ENCODE assay signal across 16 cellular contexts in the genomic region with DNA sequence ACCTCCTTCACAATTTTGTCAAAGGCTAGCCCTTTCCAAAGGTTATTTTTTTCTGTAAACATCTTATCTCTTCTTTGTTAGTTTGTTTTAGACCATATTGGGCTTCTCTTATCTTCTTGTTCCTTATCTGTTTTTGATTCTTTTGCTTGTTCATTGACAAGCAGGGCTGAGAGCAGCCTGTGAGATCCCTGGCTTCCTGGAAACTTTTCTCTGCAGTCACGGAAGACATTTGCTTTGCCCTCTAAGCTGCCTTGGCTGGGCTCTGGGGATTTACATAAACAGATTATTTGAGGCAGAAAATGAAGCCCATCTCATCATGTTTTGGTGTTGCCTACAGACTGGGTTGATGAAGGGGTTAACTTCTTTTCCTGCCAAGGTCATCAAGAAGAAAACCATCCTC.
DNase-seq lines count a peak whose midpoint lies in the region; ATAC-seq, FAIRE-seq and TF ChIP-seq lines count a peak whose summit lies in the region.
"Had no signal": no experiment of that assay in that cellular context is flagged by ENCODE, and none has a peak within 500 bp of the region (broad histone marks: within the 10 kb centered on the region; RNA-seq: fewer than 3 reads in every experiment).

No MANE protein-coding gene starts in this region.

- no peaks in the 10 kb centered on the region for H3K36me3 Mint-ChIP-seq in neural progenitor cell
- H3K36me3 Mint-ChIP-seq: CD4-positive, CD25-positive, alpha-beta regulatory T cell had no signal

- H3K18ac ChIP-seq in neuronal stem cell (ENCODE audit: low read length): no peak overlapping the region

- H3K36me3 ChIP-seq in hepatocyte (replicated peaks; ENCODE audit: insufficient read depth, low read depth) (no peaks in the 10 kb centered on the region), neural progenitor cell (no peaks in the 10 kb centered on the region), smooth muscle cell (ENCODE audit: low read depth) (no peaks in the 10 kb centered on the region), neuronal stem cell (replicated peaks in 1 of 2; ENCODE audit: control insufficient read depth in 2 of 2, insufficient read depth in 2 of 2, low read length in 2 of 2) (no peaks in the 10 kb centered on the region), HepG2 (replicated peaks in 1 of 2; ENCODE audit: control insufficient read depth in 1 of 2, insufficient read depth in 2 of 2, low read length in 2 of 2) (no peaks in the 10 kb centered on the region)
- H3K36me3 ChIP-seq: BLaER1 treated with 17β-estradiol and CSF1 and Interleukin-3, amounts not matched to agents 10 nM and 100 nM; HAP-1 had no signal

- H3K9ac ChIP-seq in neural progenitor cell: no peak overlapping the region
- H3K9ac ChIP-seq in smooth muscle cell (ENCODE audit: low read depth): no peak overlapping the region
- H3K9ac ChIP-seq in neuronal stem cell (ENCODE audit: low read depth, low read length, poor library complexity): no peak overlapping the region
- H3K9ac ChIP-seq in HepG2 (ENCODE audit: insufficient read depth, low read depth, low read length): no peak overlapping the region
- H3K9ac ChIP-seq: BLaER1 treated with 17β-estradiol and CSF1 and Interleukin-3, amounts not matched to agents 10 nM and 100 nM had no signal

- no peaks in the 10 kb centered on the region for H3F3A ChIP-seq in neural progenitor cell (ENCODE audit: low read depth)
- H3F3A ChIP-seq in smooth muscle cell (ENCODE audit: low read depth): no peaks in the 10 kb centered on the region

- intact Hi-C loops in HepG2 (cut with micrococcal nuclease; ENCODE audit: unreplicated experiment): no loop called here

- no peak overlapping the region for H3K4ac ChIP-seq in neuronal stem cell (ENCODE audit: low read length)

- no peaks in the 10 kb centered on the region for H3K9me2 ChIP-seq in hepatocyte (replicated peaks; ENCODE audit: insufficient read depth)

- H3K79me2 ChIP-seq in hepatocyte (no peaks in the 10 kb centered on the region), neural progenitor cell (ENCODE audit: low read depth) (no peaks in the 10 kb centered on the region), smooth muscle cell (ENCODE audit: low read depth) (no peaks in the 10 kb centered on the region), HepG2 (ENCODE audit: insufficient read depth, low read length) (no peaks in the 10 kb centered on the region)

- TF ChIP-seq RAD21 in HepG2 (CRISPR knock-in tag; IDR thresholded peaks at IDR 0.05): no peak

- TF ChIP-seq CTCF in D721Med (IDR thresholded peaks at IDR 0.05; ENCODE audit: insufficient read depth, missing control alignments): no peak
- TF ChIP-seq CTCF in hepatocyte (IDR thresholded peaks at IDR 0.05; ENCODE audit: poor library complexity): no peak
- TF ChIP-seq CTCF in neural progenitor cell (IDR thresholded peaks at IDR 0.05): no peak
- TF ChIP-seq CTCF in smooth muscle cell (IDR thresholded peaks at IDR 0.05; ENCODE audit: borderline replicate concordance, insufficient read depth, poor library complexity, severe bottlenecking): no peak
- TF ChIP-seq CTCF in HepG2 (CRISPR knock-in tag; IDR thresholded peaks at IDR 0.05): no peak

- H3K9me3 ChIP-seq in hepatocyte (ENCODE audit: low read depth) (no peaks in the 10 kb centered on the region), neural progenitor cell (ENCODE audit: low read depth) (no peaks in the 10 kb centered on the region), smooth muscle cell (replicated peaks; ENCODE audit: low read depth) (no peaks in the 10 kb centered on the region), neuronal stem cell (replicated peaks in 1 of 2; ENCODE audit: control insufficient read depth in 2 of 2, insufficient read depth in 1 of 2, low read depth in 1 of 2, low read length in 2 of 2) (no peaks in the 10 kb centered on the region), HepG2 (ENCODE audit: low read length) (no peaks in the 10 kb centered on the region)
- H3K9me3 ChIP-seq: BLaER1 treated with 17β-estradiol and CSF1 and Interleukin-3, amounts not matched to agents 10 nM and 100 nM; HAP-1 had no signal

- H3K23ac ChIP-seq in neuronal stem cell (ENCODE audit: low read depth, low read length, poor library complexity): no peak overlapping the region

- in situ Hi-C loops in HepG2 (cut with HindIII; ENCODE audit: extremely low pct_ligation_motif_present, low pct_unique_long_range_greater_than_20kb): no loop called here

- H4K91ac ChIP-seq in neuronal stem cell (ENCODE audit: low read depth, low read length, poor library complexity): no peak overlapping the region

- H3K4me1 Mint-ChIP-seq in neural progenitor cell: no peaks in the 10 kb centered on the region
- H3K4me1 Mint-ChIP-seq: CD4-positive, CD25-positive, alpha-beta regulatory T cell had no signal

- DNase-seq in D721Med (ENCODE audit: insufficient read length, low spot score) (no peak), hepatocyte (ENCODE audit: low spot score) (peak; percentile 44), neural progenitor cell (ENCODE audit: low spot score) (peak; percentile 11), smooth muscle cell (lab: John Stamatoyannopoulos, UW; ENCODE audit: unreplicated experiment) (no peak), neuronal stem cell (ENCODE audit: low spot score) (no peak), HepG2 (ENCODE audit: low spot score) (no peak)
- DNase-seq: ACHN; Calu3; CD4-positive, CD25-positive, alpha-beta regulatory T cell; DMS79; GOT3 had no signal

- no TSS peak for BruUV-seq in HepG2 (replicated peaks; lab: Mats Ljungman, UMichigan)

- H2BK12ac ChIP-seq in neuronal stem cell (ENCODE audit: low read length): no peak overlapping the region

- FAIRE-seq in D721Med (lab: Jason Lieb, UNC) (peak; percentile 32), HepG2 (lab: Jason Lieb, UNC) (no peak)
- FAIRE-seq: G401.6, GM19239 had no signal

- H3K27me3 ChIP-seq in hepatocyte: no peaks in the 10 kb centered on the region
- no peaks in the 10 kb centered on the region for H3K27me3 ChIP-seq in neural progenitor cell
- H3K27me3 ChIP-seq in smooth muscle cell (ENCODE audit: low read depth): no peaks in the 10 kb centered on the region
- peaks cover 0 to 10% (median 0%) of the 10 kb centered on the region in 3 experiments for H3K27me3 ChIP-seq in neuronal stem cell (ENCODE audit: control insufficient read depth in 3 of 3, insufficient read depth in 3 of 3, low read depth in 1 of 3, low read length in 3 of 3)
- no peaks in the 10 kb centered on the region for H3K27me3 ChIP-seq in HepG2 (ENCODE audit: control insufficient read depth in 1 of 2, insufficient read depth in 2 of 2, low read length in 2 of 2)

- H2AFZ ChIP-seq in hepatocyte: peak overlapping the region; percentile 15
- H2AFZ ChIP-seq in neural progenitor cell (replicated peaks): no peak overlapping the region
- peak overlapping the region; percentile 75 for H2AFZ ChIP-seq in smooth muscle cell (ENCODE audit: low read depth)
- no peak overlapping the region for H2AFZ ChIP-seq in neuronal stem cell (ENCODE audit: low read length)
- H2AFZ ChIP-seq in HepG2 (ENCODE audit: low read length): no peak overlapping the region

- WGBS in hepatocyte (ENCODE audit: low lambda C conversion rate, missing lambda C conversion rate): 14% methylated on average over 1 of the region's 1 CpG
- whole genome bisulfite sequencing in smooth muscle cell (ENCODE audit: low lambda C conversion rate): 25% methylated on average over 1 of the region's 1 CpG
- WGBS in neuronal stem cell (ENCODE audit: extremely low coverage in 2 of 2, insufficient read length in 2 of 2, insufficient replicate concordance in 1 of 2), 2 donors: no CpG with 5 or more reads among the region's 1 CpG
- WGBS in HepG2 (ENCODE audit: low lambda C conversion rate): 0% methylated on average over 1 of the region's 1 CpG

- POLR2A ChIA-PET in HepG2 (lab: Yijun Ruan, JAX): no interaction called here

- H3K4me1 ChIP-seq in hepatocyte (ENCODE audit: insufficient read depth) (peaks cover 3% of the 10 kb centered on the region), neural progenitor cell (no peaks in the 10 kb centered on the region), smooth muscle cell (ENCODE audit: low read depth) (no peaks in the 10 kb centered on the region), neuronal stem cell (ENCODE audit: control insufficient read depth in 2 of 2, insufficient read depth in 1 of 2, low read depth in 1 of 2, low read length in 2 of 2) (no peaks in the 10 kb centered on the region), HepG2 (ENCODE audit: insufficient read depth, low read length) (no peaks in the 10 kb centered on the region)
- H3K4me1 ChIP-seq: BLaER1 treated with 17β-estradiol and CSF1 and Interleukin-3, amounts not matched to agents 10 nM and 100 nM had no signal

- H3K27me3 Mint-ChIP-seq in neural progenitor cell (ENCODE audit: insufficient read depth, low read depth): no peaks in the 10 kb centered on the region
- H3K27me3 Mint-ChIP-seq: CD4-positive, CD25-positive, alpha-beta regulatory T cell had no signal

- CTCF ChIA-PET in HepG2 (lab: Yijun Ruan, JAX; ENCODE audit: low intra/inter-chr PET ratio, low total read pairs): no interaction called here

- no peaks in the 10 kb centered on the region for H3K9me3 Mint-ChIP-seq in neural progenitor cell

- no peak overlapping the region for H2AK5ac ChIP-seq in neuronal stem cell (ENCODE audit: low read depth, low read length)

- H3K27ac Mint-ChIP-seq in neural progenitor cell: no peak overlapping the region
- H3K27ac Mint-ChIP-seq: CD4-positive, CD25-positive, alpha-beta regulatory T cell had no signal

- no peak overlapping the region for H3K14ac ChIP-seq in neuronal stem cell (ENCODE audit: low read length)

- TF ChIP-seq EP300 in HepG2 (IDR thresholded peaks at IDR 0.05; ENCODE audit: low read depth in 2 of 2, low read length in 2 of 2) (no peak), HepG2 (CRISPR knock-in tag; IDR thresholded peaks at IDR 0.05; ENCODE audit: borderline replicate concordance) (no peak)

- no peak overlapping the region for H3K4me3 Mint-ChIP-seq in neural progenitor cell
- H3K4me3 Mint-ChIP-seq: CD4-positive, CD25-positive, alpha-beta regulatory T cell had no signal

- H3K4me3 ChIP-seq in hepatocyte: no peak overlapping the region
- H3K4me3 ChIP-seq in neural progenitor cell: no peak overlapping the region
- peak overlapping the region; percentile 4 for H3K4me3 ChIP-seq in smooth muscle cell
- H3K4me3 ChIP-seq in neuronal stem cell (ENCODE audit: low read length in 2 of 2): no peak overlapping the region
- H3K4me3 ChIP-seq in HepG2 (replicated peaks in 1 of 3; ENCODE audit: insufficient read depth in 1 of 3, low read depth in 2 of 3, low read length in 3 of 3): no peak overlapping the region
- H3K4me3 ChIP-seq: BLaER1 treated with 17β-estradiol and CSF1 and Interleukin-3, amounts not matched to agents 10 nM and 100 nM; HAP-1 had no signal

- no peak overlapping the region for H2BK5ac ChIP-seq in neuronal stem cell (ENCODE audit: low read length)

- ATAC-seq in HepG2 (no peak), HG03432 (IDR thresholded peaks at IDR 0.05; ENCODE audit: unreplicated experiment) (no peak)

- no peak overlapping the region for H2BK120ac ChIP-seq in neuronal stem cell (ENCODE audit: low read depth, low read length)

- no peak overlapping the region for H2BK15ac ChIP-seq in neuronal stem cell (ENCODE audit: low read length)

- H3K27ac ChIP-seq in hepatocyte: peak overlapping the region; percentile 49
- H3K27ac ChIP-seq in neural progenitor cell: no peak overlapping the region
- no peak overlapping the region for H3K27ac ChIP-seq in smooth muscle cell (ENCODE audit: low read depth)
- no peak overlapping the region for H3K27ac ChIP-seq in neuronal stem cell (replicated peaks; ENCODE audit: low read length)
- H3K27ac ChIP-seq in HepG2 (ENCODE audit: extremely low read length, insufficient read depth, low read length): no peak overlapping the region
- H3K27ac ChIP-seq: BLaER1 treated with 17β-estradiol and CSF1 and Interleukin-3, amounts not matched to agents 10 nM and 100 nM had no signal

- H4K8ac ChIP-seq in neuronal stem cell (ENCODE audit: low read depth, low read length): no peak overlapping the region

- no peaks in the 10 kb centered on the region for H4K20me1 ChIP-seq in hepatocyte (ENCODE audit: insufficient read depth, poor library complexity, severe bottlenecking)
- no peaks in the 10 kb centered on the region for H4K20me1 ChIP-seq in neural progenitor cell (ENCODE audit: low read depth)
- no peaks in the 10 kb centered on the region for H4K20me1 ChIP-seq in smooth muscle cell (ENCODE audit: low read depth)
- no peaks in the 10 kb centered on the region for H4K20me1 ChIP-seq in HepG2 (ENCODE audit: insufficient read depth, low read length)
- H4K20me1 ChIP-seq: BLaER1 treated with 17β-estradiol and CSF1 and Interleukin-3, amounts not matched to agents 10 nM and 100 nM had no signal

- TF ChIP-seq POLR2A in HepG2 (IDR thresholded peaks at IDR 0.05; ENCODE audit: insufficient read depth in 1 of 2, low read depth in 2 of 2, low read length in 2 of 2): no peak

- H3K4me2 ChIP-seq in hepatocyte (peak overlapping the region; percentile 54), neural progenitor cell (no peak overlapping the region), smooth muscle cell (peak overlapping the region; percentile 56), neuronal stem cell (ENCODE audit: insufficient read depth, low read length, poor library complexity, severe bottlenecking) (no peak overlapping the region), HepG2 (ENCODE audit: low read depth, low read length) (no peak overlapping the region)
- H3K4me2 ChIP-seq: BLaER1 treated with 17β-estradiol and CSF1 and Interleukin-3, amounts not matched to agents 10 nM and 100 nM had no signal

- no peaks in the 10 kb centered on the region for H3K79me1 ChIP-seq in neuronal stem cell (ENCODE audit: low read depth, low read length)

Comparison
In these comparisons a context has a peak if more than half of its experiments do, and no peak if none do; other contexts are left out.
1. DNase-seq: peak in hepatocyte (single experiment) and neural progenitor cell (single experiment); none in D721Med (single experiment), smooth muscle cell (single experiment), neuronal stem cell (single experiment) and HepG2 (single experiment).
2. H2AFZ ChIP-seq: peak in hepatocyte (single experiment) and smooth muscle cell (single experiment); none in neural progenitor cell (single experiment), neuronal stem cell (single experiment) and HepG2 (single experiment).
3. H3K4me2 ChIP-seq: peak in hepatocyte (single experiment) and smooth muscle cell (single experiment); none in neural progenitor cell (single experiment), neuronal stem cell (single experiment) and HepG2 (single experiment).